8 cellular contexts compared by ENCODE assay signal in genomic region chr1:36420836-36421317, GRCh38. TPM values are rescaled to one million over a fixed set of nuclear protein-coding genes. Genes with fewer than 3 reads are reported as not detected.
DNase-seq lines count a peak whose midpoint lies in the region; ATAC-seq and TF ChIP-seq lines count a peak whose summit lies in the region.

No MANE protein-coding gene starts in this region.

- intact Hi-C loops in adrenal gland (cut with DNase I) = loop anchor here in 1 of 2 donors (5.0 kb wide), 1 partner anchor 79 kb away; no protein-coding TSS in a partner anchor
- intact Hi-C loops in left ventricle myocardium inferior (cut with micrococcal nuclease) = no loop called here

- TF ChIP-seq POLR2A in adrenal gland (IDR thresholded peaks at IDR 0.05) = no peak

- CTCF ChIA-PET in BJ (lab: Yijun Ruan, JAX) = interaction anchor here (0.8 to 4.5 kb wide), 15 partner anchors 9 to 286 kb away, joined by 3 to 46 read pairs (median 3); partner anchors contain the start of gene TRAPPC3

- no peak overlapping the region for H3K27ac ChIP-seq in adrenal gland
- H3K27ac ChIP-seq in left ventricle myocardium inferior (replicated peaks) = peak overlapping the region; percentile 5

- TF ChIP-seq CTCF in BJ (IDR thresholded peaks at IDR 0.05; ENCODE audit: insufficient read depth, low read depth, low read length) = peak; percentile 94
- peak; percentile 82 to 95 (median 94) for TF ChIP-seq CTCF in adrenal gland (IDR thresholded peaks at IDR 0.05)
- TF ChIP-seq CTCF in left ventricle myocardium inferior (IDR thresholded peaks at IDR 0.05; ENCODE audit: borderline replicate concordance) = peak; percentile 96
- TF ChIP-seq CTCF in retinal pigment epithelial cell (conservative IDR thresholded peaks at IDR 0.05; ENCODE audit: low read depth, low read length) = peak; percentile 97

- ATAC-seq in GM21825 (IDR thresholded peaks at IDR 0.05; ENCODE audit: unreplicated experiment) (peak; percentile 70), GM18909 (IDR thresholded peaks at IDR 0.05; ENCODE audit: poor library complexity, unreplicated experiment) (no peak)

- H3K36me3 ChIP-seq in BJ (ENCODE audit: control insufficient read depth, insufficient read depth, low read length) = peaks cover 1% of the 10 kb centered on the region; the same call in 1 of the 2 replicates
- H3K36me3 ChIP-seq in adrenal gland (replicated peaks in 1 of 2) = no peaks in the 10 kb centered on the region
- peaks cover 13% of the 10 kb centered on the region for H3K36me3 ChIP-seq in left ventricle myocardium inferior

- H3K4me3 ChIP-seq in BJ (ENCODE audit: low read depth, low read length) (no peak overlapping the region), adrenal gland (no peak overlapping the region), left ventricle myocardium inferior (no peak overlapping the region), retinal pigment epithelial cell (ENCODE audit: low read length) (no peak overlapping the region)

- H3K4me1 ChIP-seq in adrenal gland (replicated peaks in 1 of 2) (peaks cover 3 to 6% of the 10 kb centered on the region in 2 donors), left ventricle myocardium inferior (peaks cover 20% of the 10 kb centered on the region)

- H3K9me3 ChIP-seq in adrenal gland (replicated peaks in 1 of 3) = no peaks in the 10 kb centered on the region
- H3K9me3 ChIP-seq in left ventricle myocardium inferior (replicated peaks) = no peaks in the 10 kb centered on the region

- POLR2A ChIA-PET in BJ (lab: Charles Lee) = no interaction called here

- H3K27me3 ChIP-seq in BJ (ENCODE audit: control insufficient read depth, insufficient read depth, low read length) = no peaks in the 10 kb centered on the region
- no peaks in the 10 kb centered on the region for H3K27me3 ChIP-seq in adrenal gland
- H3K27me3 ChIP-seq in left ventricle myocardium inferior (ENCODE audit: low read depth) = no peaks in the 10 kb centered on the region

- no peak for DNase-seq in BJ (ENCODE audit: low read depth)
- peak; percentile 16 to 49 for DNase-seq in NCI-H1930 (lab: John Stamatoyannopoulos, UW)
- DNase-seq in T-helper 2 cell = peak; percentile 70 to 91 (median 83)
- DNase-seq in adrenal gland = peak; percentile 78 to 95 (median 86)
- peak; percentile 86 for DNase-seq in left ventricle myocardium inferior
- peak; percentile 27 for DNase-seq in retinal pigment epithelial cell (ENCODE audit: low read depth)

- 13 to 17% (median 15%) methylated on average over 12 to 13 of the region's 13 CpGs for WGBS in adrenal gland, 4 donors

RNA-seq across cellular contexts. Expression of gene LSM10, which starts 23.2 kb away (rescaled TPM):
- polyA plus RNA-seq in BJ (2011; rRNA removed) (64.0 and 86.5 TPM in 2 replicates), adrenal gland (10 to 100 TPM; 33.5 to 48.7 (median 39.9) TPM)
- polyA minus RNA-seq in BJ (2011; rRNA and poly(A)+ RNA removed) = 15.7 and 30.7 TPM in 2 replicates
- total RNA-seq in adrenal gland (10 to 100 TPM; 13.2 to 42.1 (median 34.9) TPM), left ventricle myocardium inferior (53.6 TPM)

RNA-seq across cellular contexts. Expression of gene OSCP1, which starts 29.4 kb away (rescaled TPM):
- polyA plus RNA-seq in BJ (2011; rRNA removed) (9.6 and 11.5 TPM in 2 replicates), adrenal gland (10 to 100 TPM; 11.1 to 20.5 (median 14.1) TPM)
- polyA minus RNA-seq in BJ (2011; rRNA and poly(A)+ RNA removed) = 8.2 and 11.7 TPM in 2 replicates
- total RNA-seq in adrenal gland (10 to 100 TPM in 5 of 8 donors, 1 to 10 TPM in 3; 5.5 to 17.5 (median 10.7) TPM), left ventricle myocardium inferior (7.1 TPM)

RNA-seq across cellular contexts. Expression of gene STK40, which starts 35.2 kb away (rescaled TPM):
- polyA plus RNA-seq in BJ (2011; rRNA removed) (19.5 and 29.5 TPM in 2 replicates), adrenal gland (10 to 100 TPM in 2 of 3 donors, 1 to 10 TPM in 1; 9.8 to 20.4 (median 11.1) TPM)
- 15.2 and 17.5 TPM in 2 replicates for polyA minus RNA-seq in BJ (2011; rRNA and poly(A)+ RNA removed)
- total RNA-seq in adrenal gland (10 to 100 TPM; 23.7 to 31.2 (median 26.8) TPM), left ventricle myocardium inferior (69.8 TPM)

RNA-seq across cellular contexts. Expression of gene MRPS15, which starts 43.3 kb away (rescaled TPM):
- polyA plus RNA-seq in BJ (2011; rRNA removed) (34.4 and 57.3 TPM in 2 replicates), adrenal gland (100 to 1,000 TPM; 156 to 287 (median 256) TPM)
- 7.3 and 9.6 TPM in 2 replicates for polyA minus RNA-seq in BJ (2011; rRNA and poly(A)+ RNA removed)
- total RNA-seq in adrenal gland (100 to 1,000 TPM in 1 of 8 donors, 10 to 100 TPM in 7; 49.8 to 116 (median 68.8) TPM), left ventricle myocardium inferior (108 TPM)
